ENCODE assay signal across 6 cellular contexts in the genomic region with DNA sequence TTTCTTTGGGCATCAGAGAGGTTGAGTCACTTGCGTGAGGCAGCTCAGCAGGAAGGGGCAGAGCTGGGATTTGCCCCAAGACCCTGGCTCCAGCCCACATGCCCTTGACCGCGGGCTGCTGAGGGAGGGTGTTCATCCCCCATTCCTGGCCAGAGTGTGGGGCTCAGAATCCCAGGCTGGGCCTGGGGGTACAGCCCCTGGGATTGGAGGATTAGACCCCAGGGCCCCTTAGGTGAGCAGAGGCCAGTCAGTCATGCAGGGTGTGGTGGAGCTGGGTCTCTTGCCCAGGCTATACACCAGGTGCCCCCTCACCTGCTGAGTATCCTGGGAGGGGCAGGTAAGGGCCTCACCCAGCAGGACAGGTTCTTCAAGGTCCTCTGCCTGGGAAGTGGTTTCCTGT.
"Had no signal": no experiment of that assay in that cellular context is flagged by ENCODE, and none has a peak within 500 bp of the region (broad histone marks: within the 10 kb centered on the region; RNA-seq: fewer than 3 reads in every experiment).

No MANE protein-coding gene starts in this region.

- H3K36me3 Mint-ChIP-seq: IgD-negative memory B cell had no signal

- H3K4me3 Mint-ChIP-seq: IgD-negative memory B cell had no signal

- DNase-seq: IMR-90 had no signal

- ATAC-seq: HepG2, K562 had no signal

- H3K4me1 Mint-ChIP-seq: IgD-negative memory B cell had no signal

- H3K27ac ChIP-seq: HL-60 had no signal

- FAIRE-seq: HepG2, HTR-8/SVneo, K562 had no signal

- H3K4me3 ChIP-seq: K562 had no signal

- H3K27me3 Mint-ChIP-seq: IgD-negative memory B cell had no signal
